In the genomic region with DNA sequence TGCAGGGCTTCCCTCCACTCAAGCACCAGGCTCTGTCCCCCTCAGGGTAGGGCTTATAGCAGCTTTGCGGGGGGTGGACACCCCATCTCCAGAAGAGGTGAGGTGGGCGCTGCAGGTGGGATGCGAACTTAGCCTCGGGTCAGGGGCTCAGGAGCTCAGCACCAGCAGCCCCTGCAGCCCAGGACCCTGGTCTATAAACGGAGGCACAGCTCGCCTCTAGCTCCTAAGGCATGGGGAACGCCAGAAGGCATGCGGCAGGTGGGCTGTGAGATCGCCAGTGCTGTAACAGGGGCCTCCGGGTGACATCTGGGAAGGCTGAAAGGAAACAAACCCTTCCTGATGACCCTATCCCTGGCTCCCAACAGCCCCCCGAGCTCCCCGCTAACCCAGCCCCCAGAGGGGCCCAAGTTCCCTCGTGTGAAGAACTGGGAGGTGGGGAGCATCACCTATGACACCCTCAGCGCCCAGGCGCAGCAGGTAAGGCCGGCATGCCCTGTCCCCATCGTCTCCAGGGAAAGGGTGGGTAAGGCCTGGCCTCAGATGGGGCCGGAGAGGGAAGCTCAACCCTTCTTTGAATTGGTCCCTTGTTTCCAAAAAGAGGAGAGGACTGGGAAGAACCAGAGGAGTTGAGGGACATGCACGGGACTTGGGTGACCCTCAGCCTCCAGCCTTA, we compare ENCODE assay signal across 16 cellular contexts. TPM values are rescaled to one million over a fixed set of nuclear protein-coding genes. Genes with fewer than 3 reads are reported as not detected.
DNase-seq lines count a peak whose midpoint lies in the region; ATAC-seq and TF ChIP-seq lines count a peak whose summit lies in the region.
"Had no signal": no experiment of that assay in that cellular context is flagged by ENCODE, and none has a peak within 500 bp of the region (broad histone marks: within the 10 kb centered on the region; RNA-seq: fewer than 3 reads in every experiment).

No MANE protein-coding gene starts in this region.

- 85% methylated on average over 12 of the region's 19 CpGs for WGBS in SK-N-SH (ENCODE audit: low lambda C conversion rate)

- peak overlapping the region in 2 of 7 donors; percentile 15 to 88 for H3K27ac Mint-ChIP-seq in CD4-positive, alpha-beta memory T cell
- H3K27ac Mint-ChIP-seq in naive thymus-derived CD8-positive, alpha-beta T cell, result peak overlapping the region in 3 of 10 donors; percentile 4 to 81 (median 25)

- peak; percentile 54 for DNase-seq in SK-N-SH
- DNase-seq in CD4-positive, alpha-beta memory T cell, result peak in 1 of 5 donors; percentile 2
- DNase-seq in coronary artery (ENCODE audit: low spot score), result no peak
- DNase-seq in naive thymus-derived CD8-positive, alpha-beta T cell, result no peak
- DNase-seq in DMS79 (lab: John Stamatoyannopoulos, UW), result no peak
- DNase-seq: Caco-2; head of caudate nucleus; NCI-H2081 treated with DMSO at 0.1 percent for 48 hours; retina; stimulated activated CD4-positive, alpha-beta T cell treated with anti-CD3 and anti-CD28 coated beads, Interleukin-4, amount 100 ng/mL, for 24 hours; T1000 had no signal

- no peak overlapping the region for H2AFZ ChIP-seq in SK-N-SH (ENCODE audit: low read depth)

- H3K9me3 Mint-ChIP-seq in CD4-positive, alpha-beta memory T cell, result peaks cover 0 to 19% (median 16%) of the 10 kb centered on the region in 8 donors
- peaks cover 0 to 24% (median 15%) of the 10 kb centered on the region in 9 donors for H3K9me3 Mint-ChIP-seq in naive thymus-derived CD8-positive, alpha-beta T cell

- H3K4me1 ChIP-seq in SK-N-SH (ENCODE audit: control insufficient read depth in 1 of 2, insufficient read depth in 2 of 2, low read depth in 1 of 2, low read length in 1 of 2), result peaks cover 0 to 14% of the 10 kb centered on the region in 2 experiments; a peak in 1 of 4 replicates
- peaks cover 47% of the 10 kb centered on the region for H3K4me1 ChIP-seq in CD4-positive, alpha-beta memory T cell (ENCODE audit: insufficient read depth, low read length)
- H3K4me1 ChIP-seq: Caco-2 had no signal

- intact Hi-C loops in CD4-positive, alpha-beta memory T cell (cut with micrococcal nuclease), result no loop called here

- ATAC-seq in SK-N-SH treated with all-trans-retinoic acid at 6 μM for 48 hours (no peak), HG02973 (IDR thresholded peaks at IDR 0.05; ENCODE audit: unreplicated experiment) (no peak), GM18867 (IDR thresholded peaks at IDR 0.05; ENCODE audit: unreplicated experiment) (no peak)
- ATAC-seq in naive thymus-derived CD8-positive, alpha-beta T cell, result no peak

- no peak for TF ChIP-seq EP300 in SK-N-SH (IDR thresholded peaks at IDR 0.05; ENCODE audit: borderline replicate concordance in 1 of 2, low read depth in 1 of 2, low read length in 1 of 2)

- no peak overlapping the region for H3K4me2 ChIP-seq in SK-N-SH

- H4K20me1 ChIP-seq in SK-N-SH (ENCODE audit: insufficient read depth), result no peaks in the 10 kb centered on the region

- H3K4me3 ChIP-seq in SK-N-SH (ENCODE audit: low read depth in 2 of 2, low read length in 1 of 2) (no peak overlapping the region), coronary artery (peak overlapping the region; percentile 40)
- H3K4me3 ChIP-seq in CD4-positive, alpha-beta memory T cell (ENCODE audit: low read length in 2 of 2), result peak overlapping the region in 1 of 2 donors; percentile 36

- no peaks in the 10 kb centered on the region for H3F3A ChIP-seq in SK-N-SH (replicated peaks; ENCODE audit: insufficient read depth)

- H3K4me3 Mint-ChIP-seq in CD4-positive, alpha-beta memory T cell, result peak overlapping the region in 7 of 8 donors; percentile 26 to 59 (median 40)
- H3K4me3 Mint-ChIP-seq in naive thymus-derived CD8-positive, alpha-beta T cell, result peak overlapping the region in 6 of 10 donors; percentile 6 to 51 (median 39)
- H3K4me3 Mint-ChIP-seq: central memory CD8-positive, alpha-beta T cell had no signal

- no peak for TF ChIP-seq CTCF in SK-N-SH (IDR thresholded peaks at IDR 0.05)
- TF ChIP-seq CTCF in coronary artery (IDR thresholded peaks at IDR 0.05), result no peak

- peaks cover 0 to 8% of the 10 kb centered on the region in 2 donors for H3K36me3 Mint-ChIP-seq in CD4-positive, alpha-beta memory T cell
- peaks cover 2 to 12% (median 8%) of the 10 kb centered on the region in 3 donors for H3K36me3 Mint-ChIP-seq in naive thymus-derived CD8-positive, alpha-beta T cell

- H3K27me3 Mint-ChIP-seq in CD4-positive, alpha-beta memory T cell, result no peaks in the 10 kb centered on the region
- peaks cover 0 to 4% (median 0%) of the 10 kb centered on the region in 5 donors for H3K27me3 Mint-ChIP-seq in naive thymus-derived CD8-positive, alpha-beta T cell

- CTCF ChIA-PET in SK-N-SH (lab: Yijun Ruan, JAX), result interaction anchor here (0.7 to 7.8 kb wide), 12 partner anchors 10 to 546 kb away, joined by 3 to 205 read pairs (median 8); no protein-coding TSS in a partner anchor
- CTCF ChIA-PET in CD4-positive, alpha-beta memory T cell (lab: Charles Lee; ENCODE audit: partially characterized antibody), result interaction anchor here (0.6 to 7.6 kb wide), 11 partner anchors 10 to 216 kb away, joined by 3 to 98 read pairs (median 5); no protein-coding TSS in a partner anchor

- H3K27me3 ChIP-seq in SK-N-SH (ENCODE audit: insufficient read depth), result no peaks in the 10 kb centered on the region; the same call in 1 of the 2 replicates
- no peaks in the 10 kb centered on the region for H3K27me3 ChIP-seq in CD4-positive, alpha-beta memory T cell (ENCODE audit: insufficient read depth, low read length)

- H3K9me3 ChIP-seq in SK-N-SH, result no peaks in the 10 kb centered on the region
- peaks cover under 1 to 12% of the 10 kb centered on the region in 2 donors for H3K9me3 ChIP-seq in CD4-positive, alpha-beta memory T cell (ENCODE audit: control insufficient read depth in 1 of 2, low read length in 2 of 2)

- no peaks in the 10 kb centered on the region for H3K79me2 ChIP-seq in SK-N-SH (ENCODE audit: insufficient read depth)

- peaks cover 17 to 48% (median 38%) of the 10 kb centered on the region in 4 donors for H3K4me1 Mint-ChIP-seq in CD4-positive, alpha-beta memory T cell
- H3K4me1 Mint-ChIP-seq in naive thymus-derived CD8-positive, alpha-beta T cell, result peaks cover 21 to 58% (median 42%) of the 10 kb centered on the region in 4 donors

- H3K9ac ChIP-seq in SK-N-SH, result no peak overlapping the region

- no peaks in the 10 kb centered on the region for H3K36me3 ChIP-seq in SK-N-SH (replicated peaks in 1 of 2; ENCODE audit: control insufficient read depth in 1 of 2, insufficient read depth in 2 of 2, low read length in 1 of 2)
- H3K36me3 ChIP-seq in CD4-positive, alpha-beta memory T cell (ENCODE audit: insufficient read depth, low read length), result no peaks in the 10 kb centered on the region

- no peaks in the 10 kb centered on the region for H3K9me2 ChIP-seq in SK-N-SH

- TF ChIP-seq RAD21 in SK-N-SH (IDR thresholded peaks at IDR 0.05; ENCODE audit: low read length), result no peak

- POLR2A ChIA-PET in SK-N-SH (lab: Yijun Ruan, JAX), result interaction anchor here (1.1 to 1.9 kb wide), 3 partner anchors 15 to 19 kb away, joined by 4 to 6 read pairs (median 5); no protein-coding TSS in a partner anchor
- POLR2A ChIA-PET in CD4-positive, alpha-beta memory T cell (lab: Charles Lee; ENCODE audit: partially characterized antibody), result interaction anchor here (0.7 to 5.8 kb wide), 8 partner anchors 11 to 34 kb away, joined by 3 to 68 read pairs (median 5); a partner anchor contains a TSS
- POLR2A ChIA-PET in naive thymus-derived CD8-positive, alpha-beta T cell (lab: Charles Lee), result interaction anchor here (0.6 to 4.2 kb wide), 9 partner anchors 14 to 100 kb away, joined by 3 to 24 read pairs (median 5); no protein-coding TSS in a partner anchor

- peak overlapping the region in 1 of 2 experiments; percentile 55; a peak in 1 of 4 replicates for H3K27ac ChIP-seq in SK-N-SH (ENCODE audit: low read depth in 2 of 2, low read length in 1 of 2)
- no peak overlapping the region for H3K27ac ChIP-seq in CD4-positive, alpha-beta memory T cell (ENCODE audit: low read depth, low read length)
- H3K27ac ChIP-seq in coronary artery, result no peak overlapping the region

RNA-seq across cellular contexts. Expression of a gene that starts 4.2 kb away (rescaled TPM):
- polyA plus RNA-seq in SK-N-SH (2012; rRNA removed), result 0.15 and 0.41 TPM in 2 replicates
- 0.01 and 0.24 TPM in 2 replicates for polyA plus RNA-seq in SK-N-SH (2012; cell fraction: cytosol; rRNA removed)
- 0.09 and 0.13 TPM in 2 replicates for polyA plus RNA-seq in SK-N-SH (2012; cell fraction: nucleus; rRNA removed)
- 1 to 10 TPM; 4.0 to 4.6 TPM for total RNA-seq in CD4-positive, alpha-beta memory T cell
- 10 to 100 TPM in 1 of 2 donors, 1 to 10 TPM in 1; 6.6 to 14.9 TPM for polyA plus RNA-seq in CD4-positive, alpha-beta memory T cell
- 1 to 10 TPM; 1.7 to 1.8 TPM for total RNA-seq in naive thymus-derived CD8-positive, alpha-beta T cell
- polyA plus RNA-seq in naive thymus-derived CD8-positive, alpha-beta T cell, result 1 to 10 TPM; 1.4 to 3.3 (median 2.0) TPM
- total RNA-seq: myocyte had no signal

RNA-seq across cellular contexts. Expression of a gene that starts 16.9 kb away (rescaled TPM):
- polyA plus RNA-seq in SK-N-SH (2012; rRNA removed), result 2.2 and 6.4 TPM in 2 replicates
- polyA plus RNA-seq in SK-N-SH (2012; cell fraction: cytosol; rRNA removed), result 2.8 and 8.3 TPM in 2 replicates
- 4.1 and 6.1 TPM in 2 replicates for polyA plus RNA-seq in SK-N-SH (2012; cell fraction: nucleus; rRNA removed)
- 1 to 10 TPM; 2.3 to 2.6 TPM for total RNA-seq in CD4-positive, alpha-beta memory T cell
- 1 to 10 TPM; 1.8 to 2.4 TPM for polyA plus RNA-seq in CD4-positive, alpha-beta memory T cell
- 1 to 10 TPM; 1.3 to 1.6 TPM for total RNA-seq in naive thymus-derived CD8-positive, alpha-beta T cell
- 1 to 10 TPM in 2 of 3 donors, under 1 TPM in 1; 0.45 to 2.5 (median 1.5) TPM for polyA plus RNA-seq in naive thymus-derived CD8-positive, alpha-beta T cell

RNA-seq across cellular contexts. Expression of a gene that starts 29.3 kb away (rescaled TPM):
- 0.52 and 0.67 TPM in 2 replicates for polyA plus RNA-seq in SK-N-SH (2012; rRNA removed)
- 0.27 and 0.37 TPM in 2 replicates for polyA plus RNA-seq in SK-N-SH (2012; cell fraction: cytosol; rRNA removed)
- polyA plus RNA-seq in SK-N-SH (2012; cell fraction: nucleus; rRNA removed), result 3.1 and 3.4 TPM in 2 replicates
- 10 to 100 TPM; 29.3 to 29.9 TPM for total RNA-seq in CD4-positive, alpha-beta memory T cell
- polyA plus RNA-seq in CD4-positive, alpha-beta memory T cell, result 10 to 100 TPM; 16.9 to 36.6 TPM
- total RNA-seq in naive thymus-derived CD8-positive, alpha-beta T cell, result 10 to 100 TPM; 34.6 to 42.2 TPM
- 10 to 100 TPM in 2 of 3 donors, 1 to 10 TPM in 1; 9.2 to 39.1 (median 24.7) TPM for polyA plus RNA-seq in naive thymus-derived CD8-positive, alpha-beta T cell

RNA-seq across cellular contexts. Expression of a gene that starts 33.3 kb away (rescaled TPM):
- 36.0 and 38.3 TPM in 2 replicates for polyA plus RNA-seq in SK-N-SH (2012; rRNA removed)
- 7.9 and 16.1 TPM in 2 replicates for polyA plus RNA-seq in SK-N-SH (2012; cell fraction: cytosol; rRNA removed)
- 145 and 146 TPM in 2 replicates for polyA plus RNA-seq in SK-N-SH (2012; cell fraction: nucleus; rRNA removed)
- 10 to 100 TPM; 71.2 to 75.8 TPM for total RNA-seq in CD4-positive, alpha-beta memory T cell
- 10 to 100 TPM; 17.8 to 22.8 TPM for polyA plus RNA-seq in CD4-positive, alpha-beta memory T cell
- 10 to 100 TPM; 71.3 to 74.7 TPM for total RNA-seq in naive thymus-derived CD8-positive, alpha-beta T cell
- 10 to 100 TPM; 17.1 to 18.4 (median 17.4) TPM for polyA plus RNA-seq in naive thymus-derived CD8-positive, alpha-beta T cell

RNA-seq across cellular contexts. Expression of a gene that starts 53.4 kb away (rescaled TPM):
- 4.0 and 4.5 TPM in 2 replicates for polyA plus RNA-seq in SK-N-SH (2012; rRNA removed)
- polyA plus RNA-seq in SK-N-SH (2012; cell fraction: cytosol; rRNA removed), result 0.72 and 0.77 TPM in 2 replicates
- 39.2 and 57.2 TPM in 2 replicates for polyA plus RNA-seq in SK-N-SH (2012; cell fraction: nucleus; rRNA removed)
- 10 to 100 TPM; 10.6 to 11.6 TPM for total RNA-seq in CD4-positive, alpha-beta memory T cell
- polyA plus RNA-seq in CD4-positive, alpha-beta memory T cell, result not detected
- 10 to 100 TPM; 13.5 TPM for total RNA-seq in naive thymus-derived CD8-positive, alpha-beta T cell
- polyA plus RNA-seq in naive thymus-derived CD8-positive, alpha-beta T cell, result not detected
